28 cellular contexts compared by ENCODE assay signal in the genomic region with DNA sequence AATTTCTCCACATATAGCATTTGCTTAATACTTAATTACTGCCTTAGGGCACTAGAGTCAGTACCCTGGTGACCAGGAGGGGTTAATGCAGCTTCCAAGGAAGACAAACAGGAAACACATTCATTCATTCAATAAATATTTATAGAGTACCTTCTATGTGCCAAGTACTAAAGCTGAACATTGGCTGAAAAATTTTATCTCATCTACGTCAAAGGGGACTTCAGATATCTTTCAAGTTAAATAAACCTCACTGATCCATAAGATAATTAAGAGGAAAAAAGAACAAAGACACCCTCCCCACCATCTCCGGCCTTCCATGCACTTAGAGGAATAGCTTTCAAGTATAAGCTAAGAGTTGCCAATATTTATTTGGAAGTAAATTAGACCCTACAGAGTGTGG.
"Had no signal": no experiment of that assay in that cellular context is flagged by ENCODE, and none has a peak within 500 bp of the region (broad histone marks: within the 10 kb centered on the region; RNA-seq: fewer than 3 reads in every experiment).

No MANE protein-coding gene starts in this region.

- H3K27me3 Mint-ChIP-seq: progenitor cell of endocrine pancreas had no signal

- H3K4me1 Mint-ChIP-seq: activated naive CD8-positive, alpha-beta T cell treated with anti-CD3 and anti-CD28 coated beads for 36 hours; immature natural killer cell; stimulated activated effector memory CD8-positive, alpha-beta T cell treated with anti-CD3 and anti-CD28 coated beads, Interleukin-12 subunit alpha, Interleukin-12 subunit beta, amount 100 ng/mL, for 72 hours had no signal

- H3K27me3 ChIP-seq: brain microvascular endothelial cell, ovary, sigmoid colon, upper lobe of left lung had no signal

- H3K36me3 ChIP-seq: brain microvascular endothelial cell, ovary, sigmoid colon, upper lobe of left lung had no signal

- H3K27ac Mint-ChIP-seq: activated naive CD4-positive, alpha-beta T cell treated with anti-CD3 and anti-CD28 coated beads for 36 hours; activated naive CD8-positive, alpha-beta T cell treated with anti-CD3 and anti-CD28 coated beads for 36 hours; immature natural killer cell; nephron progenitor cell; progenitor cell of endocrine pancreas; stimulated activated effector memory CD8-positive, alpha-beta T cell treated with anti-CD3 and anti-CD28 coated beads, Interleukin-12 subunit alpha, Interleukin-12 subunit beta, amount 100 ng/mL, for 72 hours; stimulated activated naive CD8-positive, alpha-beta T cell treated with anti-CD3 and anti-CD28 coated beads, Interleukin-15, Interleukin-2, amounts not matched to agents 100 ng/mL and 50 ng/mL, for 24 hours; T-helper 1 cell treated with Interleukin-12 subunit alpha and Interleukin-12 subunit beta and Interleukin-4 antibody, amounts not matched to agents 30 μg/mL and 1 μg/mL, for 36 hours had no signal

- ATAC-seq: activated CD4-positive, CD25-positive, alpha-beta regulatory T cell treated with anti-CD3 and anti-CD28 coated beads, Interleukin-2, amount 50 U/mL, for 24 hours; stimulated activated effector memory CD8-positive, alpha-beta T cell treated with anti-CD3 and anti-CD28 coated beads, Interleukin-12 subunit alpha, Interleukin-12 subunit beta, amount 100 ng/mL, for 72 hours had no signal

- H3K9me3 ChIP-seq: ovary, sigmoid colon, upper lobe of left lung had no signal

- H3K4me3 ChIP-seq: ovary, sigmoid colon, upper lobe of left lung had no signal

- H3K4me3 Mint-ChIP-seq: activated naive CD4-positive, alpha-beta T cell treated with anti-CD3 and anti-CD28 coated beads for 36 hours; activated naive CD8-positive, alpha-beta T cell treated with anti-CD3 and anti-CD28 coated beads for 36 hours; immature natural killer cell; nephron progenitor cell; stimulated activated effector memory CD8-positive, alpha-beta T cell treated with anti-CD3 and anti-CD28 coated beads, Interleukin-12 subunit alpha, Interleukin-12 subunit beta, amount 100 ng/mL, for 72 hours; stimulated activated naive CD8-positive, alpha-beta T cell treated with anti-CD3 and anti-CD28 coated beads, Interleukin-15, Interleukin-2, amounts not matched to agents 100 ng/mL and 50 ng/mL, for 24 hours; T-helper 1 cell treated with Interleukin-12 subunit alpha and Interleukin-12 subunit beta and Interleukin-4 antibody, amounts not matched to agents 30 μg/mL and 1 μg/mL, for 36 hours had no signal

- H3K27ac ChIP-seq: brain microvascular endothelial cell, ovary, sigmoid colon, VCaP had no signal

- H3K36me3 Mint-ChIP-seq: activated naive CD8-positive, alpha-beta T cell treated with anti-CD3 and anti-CD28 coated beads for 36 hours; immature natural killer cell; stimulated activated effector memory CD8-positive, alpha-beta T cell treated with anti-CD3 and anti-CD28 coated beads, Interleukin-12 subunit alpha, Interleukin-12 subunit beta, amount 100 ng/mL, for 72 hours had no signal

- H3K4me1 ChIP-seq: sigmoid colon had no signal

- H3K9me3 Mint-ChIP-seq: activated naive CD4-positive, alpha-beta T cell treated with anti-CD3 and anti-CD28 coated beads for 36 hours; activated naive CD8-positive, alpha-beta T cell treated with anti-CD3 and anti-CD28 coated beads for 36 hours; stimulated activated effector memory CD8-positive, alpha-beta T cell treated with anti-CD3 and anti-CD28 coated beads, Interleukin-12 subunit alpha, Interleukin-12 subunit beta, amount 100 ng/mL, for 72 hours; stimulated activated naive CD8-positive, alpha-beta T cell treated with anti-CD3 and anti-CD28 coated beads, Interleukin-15, Interleukin-2, amounts not matched to agents 100 ng/mL and 50 ng/mL, for 24 hours; T-helper 1 cell treated with Interleukin-12 subunit alpha and Interleukin-12 subunit beta and Interleukin-4 antibody, amounts not matched to agents 30 μg/mL and 1 μg/mL, for 36 hours had no signal

- DNase-seq: activated CD4-positive, alpha-beta T cell treated with anti-CD3 and anti-CD28 coated beads for 48 hours; activated CD4-positive, alpha-beta T cell treated with anti-CD3 and anti-CD28 coated beads, Interleukin-2, amount 50 U/mL, for 48 hours; activated CD8-positive, alpha-beta memory T cell treated with anti-CD3 and anti-CD28 coated beads for 24 hours; activated effector memory CD4-positive, alpha-beta T cell treated with anti-CD3 and anti-CD28 coated beads, Interleukin-2, amount 50 U/mL, for 16 hours; activated naive CD4-positive, alpha-beta T cell treated with anti-CD3 and anti-CD28 coated beads for 36 hours; activated naive CD8-positive, alpha-beta T cell treated with anti-CD3 and anti-CD28 coated beads for 36 hours; brain microvascular endothelial cell; caudate nucleus; foreskin fibroblast; hypothalamus; immature natural killer cell; mesendoderm; nephron progenitor cell; ovary; retina; sigmoid colon; small intestine; stimulated activated CD4-positive, alpha-beta T cell treated with anti-CD3 and anti-CD28 coated beads, Interleukin-4, amount 100 ng/mL, for 24 hours; substantia nigra; SW 1271; T-helper 9 cell; upper lobe of left lung had no signal
